ENCODE assay signal across 8 cellular contexts in the genomic region with DNA sequence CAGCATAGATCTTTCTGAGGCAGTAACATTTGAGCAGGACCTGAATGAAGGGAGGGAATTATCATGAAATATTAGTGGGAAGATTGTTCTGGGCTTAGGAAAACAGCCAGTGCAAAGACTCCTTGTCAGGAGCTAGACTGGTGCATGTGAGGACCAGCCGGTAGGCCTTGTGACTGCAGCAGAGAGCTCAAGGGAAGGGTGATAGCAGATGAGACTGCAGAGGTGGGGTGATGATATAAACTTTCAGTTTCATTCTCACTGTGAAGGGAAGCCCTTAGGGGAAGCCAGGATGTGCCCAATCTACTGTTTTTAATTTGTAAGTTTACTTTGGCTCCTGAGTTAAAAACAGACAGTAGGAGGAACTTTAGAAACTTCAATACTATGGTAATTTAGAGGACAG.
DNase-seq lines count a peak whose midpoint lies in the region; ATAC-seq and TF ChIP-seq lines count a peak whose summit lies in the region.

No MANE protein-coding gene starts in this region.

- peak overlapping the region; percentile 65 for H3K27ac ChIP-seq in rectal smooth muscle tissue (ENCODE audit: low read depth, low read length)

- peaks cover 23% of the 10 kb centered on the region for H3K4me1 ChIP-seq in rectal smooth muscle tissue (ENCODE audit: control insufficient read depth, insufficient read depth, low read length)

- TF ChIP-seq CTCF in cardiac fibroblast (IDR thresholded peaks at IDR 0.05; ENCODE audit: low read depth, low read length): no peak

- peak; percentile 99 for ATAC-seq in GM18907 (IDR thresholded peaks at IDR 0.05; ENCODE audit: unreplicated experiment)
- ATAC-seq in HG03025 (IDR thresholded peaks at IDR 0.05; ENCODE audit: low FRiP score, unreplicated experiment): peak; percentile 99

- no peak overlapping the region for H3K9ac ChIP-seq in rectal smooth muscle tissue (ENCODE audit: low read length)

- H3K4me3 ChIP-seq in cardiac fibroblast (replicated peaks in 1 of 2; ENCODE audit: low read depth in 2 of 2, low read length in 2 of 2) (no peak overlapping the region), rectal smooth muscle tissue (ENCODE audit: low read length) (no peak overlapping the region)

- DNase-seq in T-helper 1 cell: peak in 3 of 5 donors; percentile 10 to 90 (median 25)
- DNase-seq in cardiac fibroblast (ENCODE audit: low read depth in 2 of 2): peak; percentile 46 to 48
- DNase-seq in NCI-H146 (lab: John Stamatoyannopoulos, UW): no peak
- DNase-seq in NCI-H2196 (lab: John Stamatoyannopoulos, UW; ENCODE audit: unreplicated experiment): no peak
- no peak for DNase-seq in NCI-H1105 treated with DMSO at 0.1 percent for 48 hours (lab: John Stamatoyannopoulos, UW)

- H3K27me3 ChIP-seq in rectal smooth muscle tissue (ENCODE audit: control insufficient read depth, insufficient read depth, low read length): no peaks in the 10 kb centered on the region

- H3K36me3 ChIP-seq in rectal smooth muscle tissue (ENCODE audit: control insufficient read depth, insufficient read depth, low read length): no peaks in the 10 kb centered on the region

Comparison
In these comparisons a context has a peak if more than half of its experiments do, and no peak if none do; other contexts are left out.
1. DNase-seq: peak in T-helper 1 cell (3 of 5) and cardiac fibroblast (2 of 2); none in NCI-H146 (single experiment), NCI-H2196 (single experiment) and NCI-H1105 treated with DMSO at 0.1 percent for 48 hours (single experiment).